1 cellular context compared by ENCODE assay signal in genomic region chr12:121678721-121679300, GRCh38.
TF ChIP-seq lines count a peak whose summit lies in the region.

No MANE protein-coding gene starts in this region.

TF ChIP-seq in IMR-90, 13 proteins besides CTCF, POLR2A, EP300 and RAD21:
- TF ChIP-seq USF2 (IDR thresholded peaks at IDR 0.05; ENCODE audit: low read depth, low read length) (no peak), SMC3 (IDR thresholded peaks at IDR 0.05; ENCODE audit: low read depth, low read length) (no peak), CHD1 (IDR thresholded peaks at IDR 0.05; ENCODE audit: low read depth, low read length) (no peak), NFE2L2 (IDR thresholded peaks at IDR 0.05; ENCODE audit: low read depth, low read length) (no peak), MXI1 (IDR thresholded peaks at IDR 0.05; ENCODE audit: borderline replicate concordance, low read depth, low read length) (no peak), MAZ (IDR thresholded peaks at IDR 0.05; ENCODE audit: borderline replicate concordance, low read depth, low read length) (no peak), RFX5 (IDR thresholded peaks at IDR 0.05; ENCODE audit: low read depth, low read length) (no peak), BHLHE40 (IDR thresholded peaks at IDR 0.05; ENCODE audit: low read depth, low read length) (no peak), ELK1 (IDR thresholded peaks at IDR 0.05; ENCODE audit: borderline replicate concordance, low read depth, low read length) (no peak), CEBPB (IDR thresholded peaks at IDR 0.05; ENCODE audit: low read depth, low read length) (no peak), RCOR1 (IDR thresholded peaks at IDR 0.05; ENCODE audit: insufficient replicate concordance, low read length) (no peak), MAFK (IDR thresholded peaks at IDR 0.05; ENCODE audit: low read depth, low read length) (no peak), FOS (IDR thresholded peaks at IDR 0.05; ENCODE audit: low read depth, low read length) (no peak)
